ENCODE assay signal across 15 cellular contexts in genomic region chr18:22848618-22849017, GRCh38.
DNase-seq lines count a peak whose midpoint lies in the region; ATAC-seq and TF ChIP-seq lines count a peak whose summit lies in the region.
"Had no signal": no experiment of that assay in that cellular context is flagged by ENCODE, and none has a peak within 500 bp of the region (broad histone marks: within the 10 kb centered on the region; RNA-seq: fewer than 3 reads in every experiment).

No MANE protein-coding gene starts in this region.

- H3K36me3 ChIP-seq in lower lobe of right lung: no peaks in the 10 kb centered on the region
- H3K36me3 ChIP-seq: stomach had no signal

- H3K27me3 ChIP-seq in lower lobe of right lung (ENCODE audit: low read depth): no peaks in the 10 kb centered on the region
- H3K27me3 ChIP-seq: stomach had no signal

- H3K4me3 ChIP-seq in AG09309 (ENCODE audit: control insufficient read depth, low read depth, low read length) (no peak overlapping the region), lower lobe of right lung (no peak overlapping the region)
- H3K4me3 ChIP-seq: stomach had no signal

- TF ChIP-seq CTCF in AG09309 (IDR thresholded peaks at IDR 0.05; ENCODE audit: control insufficient read depth, insufficient read depth, low read depth, low read length, missing control alignments) (no peak), lower lobe of right lung (IDR thresholded peaks at IDR 0.05) (no peak)

- intact Hi-C loops in lower lobe of right lung (cut with DNase I) (no loop called here), head of caudate nucleus (cut with DNase I) (no loop called here)

- H3K4me1 ChIP-seq in lower lobe of right lung: peaks cover 13% of the 10 kb centered on the region

- peak; percentile 80 for ATAC-seq in esophagus mucosa
- ATAC-seq in lower lobe of right lung: peak; percentile 82 to 90
- ATAC-seq: activated CD8-positive, alpha-beta memory T cell treated with anti-CD3 and anti-CD28 coated beads, Interleukin-2, amount 10 ng/mL, durations not matched to agents 7 days and 5 days; sciatic nerve had no signal

- DNase-seq in AG09309 (ENCODE audit: low read depth): peak; percentile 60
- DNase-seq in MV-4-11 (lab: John Stamatoyannopoulos, UW): peak; percentile 3
- no peak for DNase-seq in lower lobe of right lung
- no peak for DNase-seq in SK-N-DZ (ENCODE audit: low spot score)
- DNase-seq in NCI-H187 treated with DMSO at 0.1 percent for 48 hours (lab: John Stamatoyannopoulos, UW): no peak
- DNase-seq in head of caudate nucleus: no peak
- no peak for DNase-seq in NCI-H1436 treated with DMSO at 0.1 percent for 48 hours (lab: John Stamatoyannopoulos, UW)
- DNase-seq: activated CD8-positive, alpha-beta memory T cell treated with anti-CD3 and anti-CD28 coated beads, Interleukin-2, amount 10 ng/mL, durations not matched to agents 7 days and 5 days; caudate nucleus; endodermal cell; hypothalamus; stomach had no signal

- no peaks in the 10 kb centered on the region for H3K9me3 ChIP-seq in lower lobe of right lung
- H3K9me3 ChIP-seq: stomach had no signal

- peak overlapping the region; percentile 1 for H3K27ac ChIP-seq in lower lobe of right lung
- H3K27ac ChIP-seq: VCaP had no signal

Comparison
In these comparisons a context has a peak if more than half of its experiments do, and no peak if none do; other contexts are left out.
1. DNase-seq: peak in AG09309 (single experiment) and MV-4-11 (single experiment); none in lower lobe of right lung (single experiment), SK-N-DZ (single experiment), NCI-H187 treated with DMSO at 0.1 percent for 48 hours (single experiment), head of caudate nucleus (0 of 42) and NCI-H1436 treated with DMSO at 0.1 percent for 48 hours (single experiment).